In the genomic region with DNA sequence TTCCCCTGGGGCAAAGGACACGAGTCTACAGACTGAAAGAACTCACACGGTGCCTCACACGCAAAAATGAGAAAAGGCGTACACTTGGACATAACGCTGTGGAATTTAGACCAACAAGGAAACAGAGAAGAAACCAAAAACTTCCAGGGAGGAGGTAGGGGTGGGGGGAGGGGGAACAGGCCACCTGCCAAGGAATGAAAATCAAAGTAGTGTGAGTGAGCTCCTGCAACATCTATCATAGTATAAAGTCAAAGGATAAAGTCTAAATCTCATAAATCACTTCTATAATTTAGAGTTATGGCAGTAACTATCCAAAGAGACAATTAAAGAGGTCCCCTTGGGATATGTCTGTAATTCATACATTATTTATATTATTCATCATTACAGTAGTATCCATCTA, we compare ENCODE assay signal across 1 cellular context.
TF ChIP-seq lines count a peak whose summit lies in the region.

No MANE protein-coding gene starts in this region.

TF ChIP-seq in HCT116, 20 proteins besides CTCF, POLR2A, EP300 and RAD21:
- TF ChIP-seq ZNF274 (IDR thresholded peaks at IDR 0.05; ENCODE audit: low read depth, low read length) = no peak
- TF ChIP-seq SRF (IDR thresholded peaks at IDR 0.05; ENCODE audit: low read depth) = no peak
- TF ChIP-seq, protein P1, sequence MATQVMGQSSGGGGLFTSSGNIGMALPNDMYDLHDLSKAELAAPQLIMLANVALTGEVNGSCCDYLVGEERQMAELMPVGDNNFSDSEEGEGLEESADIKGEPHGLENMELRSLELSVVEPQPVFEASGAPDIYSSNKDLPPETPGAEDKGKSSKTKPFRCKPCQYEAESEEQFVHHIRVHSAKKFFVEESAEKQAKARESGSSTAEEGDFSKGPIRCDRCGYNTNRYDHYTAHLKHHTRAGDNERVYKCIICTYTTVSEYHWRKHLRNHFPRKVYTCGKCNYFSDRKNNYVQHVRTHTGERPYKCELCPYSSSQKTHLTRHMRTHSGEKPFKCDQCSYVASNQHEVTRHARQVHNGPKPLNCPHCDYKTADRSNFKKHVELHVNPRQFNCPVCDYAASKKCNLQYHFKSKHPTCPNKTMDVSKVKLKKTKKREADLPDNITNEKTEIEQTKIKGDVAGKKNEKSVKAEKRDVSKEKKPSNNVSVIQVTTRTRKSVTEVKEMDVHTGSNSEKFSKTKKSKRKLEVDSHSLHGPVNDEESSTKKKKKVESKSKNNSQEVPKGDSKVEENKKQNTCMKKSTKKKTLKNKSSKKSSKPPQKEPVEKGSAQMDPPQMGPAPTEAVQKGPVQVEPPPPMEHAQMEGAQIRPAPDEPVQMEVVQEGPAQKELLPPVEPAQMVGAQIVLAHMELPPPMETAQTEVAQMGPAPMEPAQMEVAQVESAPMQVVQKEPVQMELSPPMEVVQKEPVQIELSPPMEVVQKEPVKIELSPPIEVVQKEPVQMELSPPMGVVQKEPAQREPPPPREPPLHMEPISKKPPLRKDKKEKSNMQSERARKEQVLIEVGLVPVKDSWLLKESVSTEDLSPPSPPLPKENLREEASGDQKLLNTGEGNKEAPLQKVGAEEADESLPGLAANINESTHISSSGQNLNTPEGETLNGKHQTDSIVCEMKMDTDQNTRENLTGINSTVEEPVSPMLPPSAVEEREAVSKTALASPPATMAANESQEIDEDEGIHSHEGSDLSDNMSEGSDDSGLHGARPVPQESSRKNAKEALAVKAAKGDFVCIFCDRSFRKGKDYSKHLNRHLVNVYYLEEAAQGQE (IDR thresholded peaks at IDR 0.05; ENCODE audit: low read depth) = no peak
- no peak for TF ChIP-seq YY1 (IDR thresholded peaks at IDR 0.05; ENCODE audit: extremely low read depth, insufficient replicate concordance, low read depth, low read length)
- no peak for TF ChIP-seq JUND (IDR thresholded peaks at IDR 0.05)
- no peak for TF ChIP-seq SP1 (IDR thresholded peaks at IDR 0.05; ENCODE audit: low read depth)
- TF ChIP-seq CEBPB (IDR thresholded peaks at IDR 0.05; ENCODE audit: low read depth) = no peak
- TF ChIP-seq, protein P2, sequence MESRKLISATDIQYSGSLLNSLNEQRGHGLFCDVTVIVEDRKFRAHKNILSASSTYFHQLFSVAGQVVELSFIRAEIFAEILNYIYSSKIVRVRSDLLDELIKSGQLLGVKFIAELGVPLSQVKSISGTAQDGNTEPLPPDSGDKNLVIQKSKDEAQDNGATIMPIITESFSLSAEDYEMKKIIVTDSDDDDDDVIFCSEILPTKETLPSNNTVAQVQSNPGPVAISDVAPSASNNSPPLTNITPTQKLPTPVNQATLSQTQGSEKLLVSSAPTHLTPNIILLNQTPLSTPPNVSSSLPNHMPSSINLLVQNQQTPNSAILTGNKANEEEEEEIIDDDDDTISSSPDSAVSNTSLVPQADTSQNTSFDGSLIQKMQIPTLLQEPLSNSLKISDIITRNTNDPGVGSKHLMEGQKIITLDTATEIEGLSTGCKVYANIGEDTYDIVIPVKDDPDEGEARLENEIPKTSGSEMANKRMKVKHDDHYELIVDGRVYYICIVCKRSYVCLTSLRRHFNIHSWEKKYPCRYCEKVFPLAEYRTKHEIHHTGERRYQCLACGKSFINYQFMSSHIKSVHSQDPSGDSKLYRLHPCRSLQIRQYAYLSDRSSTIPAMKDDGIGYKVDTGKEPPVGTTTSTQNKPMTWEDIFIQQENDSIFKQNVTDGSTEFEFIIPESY (IDR thresholded peaks at IDR 0.05; ENCODE audit: extremely low read depth, insufficient replicate concordance, low read length) = no peak
- TF ChIP-seq EZH2 (IDR thresholded peaks at IDR 0.05) = no peak
- no peak for TF ChIP-seq ZFX (IDR thresholded peaks at IDR 0.05)
- TF ChIP-seq EZH2phosphoT487 (IDR thresholded peaks at IDR 0.05; ENCODE audit: borderline replicate concordance) = no peak
